Comparison of ENCODE assay signal across 2 cellular contexts in genomic region chr16:57165923-57166322, GRCh38.
TF ChIP-seq lines count a peak whose summit lies in the region.

No MANE protein-coding gene starts in this region.

TF ChIP-seq in liver, 16 proteins besides CTCF, POLR2A, EP300 and RAD21:
- TF ChIP-seq HNF4G (IDR thresholded peaks at IDR 0.05): no peak
- no peak for TF ChIP-seq REST (IDR thresholded peaks at IDR 0.05)
- TF ChIP-seq MAX (IDR thresholded peaks at IDR 0.05): no peak
- TF ChIP-seq, protein P1, sequence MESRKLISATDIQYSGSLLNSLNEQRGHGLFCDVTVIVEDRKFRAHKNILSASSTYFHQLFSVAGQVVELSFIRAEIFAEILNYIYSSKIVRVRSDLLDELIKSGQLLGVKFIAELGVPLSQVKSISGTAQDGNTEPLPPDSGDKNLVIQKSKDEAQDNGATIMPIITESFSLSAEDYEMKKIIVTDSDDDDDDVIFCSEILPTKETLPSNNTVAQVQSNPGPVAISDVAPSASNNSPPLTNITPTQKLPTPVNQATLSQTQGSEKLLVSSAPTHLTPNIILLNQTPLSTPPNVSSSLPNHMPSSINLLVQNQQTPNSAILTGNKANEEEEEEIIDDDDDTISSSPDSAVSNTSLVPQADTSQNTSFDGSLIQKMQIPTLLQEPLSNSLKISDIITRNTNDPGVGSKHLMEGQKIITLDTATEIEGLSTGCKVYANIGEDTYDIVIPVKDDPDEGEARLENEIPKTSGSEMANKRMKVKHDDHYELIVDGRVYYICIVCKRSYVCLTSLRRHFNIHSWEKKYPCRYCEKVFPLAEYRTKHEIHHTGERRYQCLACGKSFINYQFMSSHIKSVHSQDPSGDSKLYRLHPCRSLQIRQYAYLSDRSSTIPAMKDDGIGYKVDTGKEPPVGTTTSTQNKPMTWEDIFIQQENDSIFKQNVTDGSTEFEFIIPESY (IDR thresholded peaks at IDR 0.05): no peak
- no peak for TF ChIP-seq GABPA (IDR thresholded peaks at IDR 0.05 in 1 of 2, conservative IDR thresholded peaks at IDR 0.05 in 1 of 2)
- TF ChIP-seq SP1 (IDR thresholded peaks at IDR 0.05): no peak
- TF ChIP-seq, protein P2, sequence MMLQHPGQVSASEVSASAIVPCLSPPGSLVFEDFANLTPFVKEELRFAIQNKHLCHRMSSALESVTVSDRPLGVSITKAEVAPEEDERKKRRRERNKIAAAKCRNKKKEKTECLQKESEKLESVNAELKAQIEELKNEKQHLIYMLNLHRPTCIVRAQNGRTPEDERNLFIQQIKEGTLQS (IDR thresholded peaks at IDR 0.05): no peak
- no peak for TF ChIP-seq YY1 (IDR thresholded peaks at IDR 0.05)
- no peak for TF ChIP-seq FOXA1 (IDR thresholded peaks at IDR 0.05)
- peak in 1 of 2 donors; percentile 1 for TF ChIP-seq RXRA (IDR thresholded peaks at IDR 0.05)
- TF ChIP-seq FOXA2 (IDR thresholded peaks at IDR 0.05): peak; percentile 18
- no peak for TF ChIP-seq HNF4A (conservative IDR thresholded peaks at IDR 0.05)
- no peak for TF ChIP-seq EGR1 (IDR thresholded peaks at IDR 0.05; ENCODE audit: low read depth in 2 of 2)
TF ChIP-seq in liver: peak in this region for 2.

TF ChIP-seq in HepG2, 621 proteins besides CTCF, POLR2A, EP300 and RAD21:
- no peak for TF ChIP-seq CCDC6 (CRISPR knock-in tag; IDR thresholded peaks at IDR 0.05)
- no peak for TF ChIP-seq ATF1 (CRISPR knock-in tag; IDR thresholded peaks at IDR 0.05)
